Comparison of ENCODE assay signal across 1 cellular context in genomic region chr17:7903154-7904103, GRCh38.
TF ChIP-seq lines count a peak whose summit lies in the region.

No MANE protein-coding gene starts in this region.

TF ChIP-seq in IMR-90, 13 proteins besides CTCF, POLR2A, EP300 and RAD21:
- TF ChIP-seq CEBPB (IDR thresholded peaks at IDR 0.05; ENCODE audit: low read depth, low read length) = no peak
- no peak for TF ChIP-seq SMC3 (IDR thresholded peaks at IDR 0.05; ENCODE audit: low read depth, low read length)
- no peak for TF ChIP-seq RCOR1 (IDR thresholded peaks at IDR 0.05; ENCODE audit: insufficient replicate concordance, low read length)
- TF ChIP-seq NFE2L2 (IDR thresholded peaks at IDR 0.05; ENCODE audit: low read depth, low read length) = no peak
- no peak for TF ChIP-seq MXI1 (IDR thresholded peaks at IDR 0.05; ENCODE audit: borderline replicate concordance, low read depth, low read length)
- no peak for TF ChIP-seq MAZ (IDR thresholded peaks at IDR 0.05; ENCODE audit: borderline replicate concordance, low read depth, low read length)
- TF ChIP-seq, protein P1, sequence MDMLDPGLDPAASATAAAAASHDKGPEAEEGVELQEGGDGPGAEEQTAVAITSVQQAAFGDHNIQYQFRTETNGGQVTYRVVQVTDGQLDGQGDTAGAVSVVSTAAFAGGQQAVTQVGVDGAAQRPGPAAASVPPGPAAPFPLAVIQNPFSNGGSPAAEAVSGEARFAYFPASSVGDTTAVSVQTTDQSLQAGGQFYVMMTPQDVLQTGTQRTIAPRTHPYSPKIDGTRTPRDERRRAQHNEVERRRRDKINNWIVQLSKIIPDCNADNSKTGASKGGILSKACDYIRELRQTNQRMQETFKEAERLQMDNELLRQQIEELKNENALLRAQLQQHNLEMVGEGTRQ (IDR thresholded peaks at IDR 0.05; ENCODE audit: low read depth, low read length) = no peak
- TF ChIP-seq BHLHE40 (IDR thresholded peaks at IDR 0.05; ENCODE audit: low read depth, low read length) = no peak
- no peak for TF ChIP-seq ELK1 (IDR thresholded peaks at IDR 0.05; ENCODE audit: borderline replicate concordance, low read depth, low read length)
- TF ChIP-seq CHD1 (IDR thresholded peaks at IDR 0.05; ENCODE audit: low read depth, low read length) = no peak
- no peak for TF ChIP-seq FOS (IDR thresholded peaks at IDR 0.05; ENCODE audit: low read depth, low read length)
- no peak for TF ChIP-seq MAFK (IDR thresholded peaks at IDR 0.05; ENCODE audit: low read depth, low read length)
